ENCODE assay signal across 7 cellular contexts in the genomic region with DNA sequence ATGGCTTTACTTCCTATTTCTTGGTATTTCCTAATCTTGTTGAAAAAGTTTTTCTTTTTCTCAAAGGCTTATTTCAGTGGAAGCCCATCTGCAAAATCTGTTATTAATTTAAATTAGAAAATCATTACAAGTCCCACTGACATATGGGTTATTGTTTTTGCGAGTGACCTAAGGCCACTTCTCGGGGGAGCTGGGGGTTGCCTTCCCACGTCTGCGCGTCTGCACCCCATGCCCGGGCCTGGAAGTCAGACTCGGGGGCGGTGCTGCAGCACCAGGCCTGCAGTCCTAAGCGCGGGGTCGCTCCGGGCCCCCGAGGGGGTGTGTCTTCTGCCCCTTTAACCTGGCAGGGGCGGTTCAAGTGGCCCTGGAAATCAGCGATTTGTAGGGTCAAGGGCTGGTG. TPM values are rescaled to one million over a fixed set of nuclear protein-coding genes. Genes with fewer than 3 reads are reported as not detected.
DNase-seq lines count a peak whose midpoint lies in the region; ATAC-seq and TF ChIP-seq lines count a peak whose summit lies in the region.
"Not testable (repeated sequence)": the region's sequence is repeated elsewhere in the genome, so short reads cannot be mapped to it uniquely, and the experiment has no call there.

No MANE protein-coding gene starts in this region.

- peak overlapping the region; percentile 74; the same call in 1 of the 2 replicates for H3K4me2 ChIP-seq in SK-N-SH

- TF ChIP-seq POLR2A in sigmoid colon (IDR thresholded peaks at IDR 0.05) = not testable (repeated sequence)

- H2AFZ ChIP-seq in SK-N-SH (ENCODE audit: low read depth) = not testable (repeated sequence)

- WGBS in SK-N-SH (ENCODE audit: low lambda C conversion rate) = 3% methylated on average over 5 of the region's 15 CpGs
- WGBS in sigmoid colon, 2 donors = 4 to 7% methylated on average over 8 of the region's 15 CpGs

- not testable (repeated sequence) for H3K9me3 Mint-ChIP-seq in HFFc6; central memory CD8-positive, alpha-beta T cell

- CTCF ChIA-PET in SK-N-SH (lab: Yijun Ruan, JAX) = not testable (repeated sequence)

- intact Hi-C loops in sigmoid colon (cut with DNase I) = not testable (repeated sequence)

- not testable (repeated sequence) for TF ChIP-seq EP300 in SK-N-SH (IDR thresholded peaks at IDR 0.05; ENCODE audit: borderline replicate concordance in 1 of 2, low read depth in 1 of 2, low read length in 1 of 2); sigmoid colon (IDR thresholded peaks at IDR 0.05)

- not testable (repeated sequence) for DNase-seq in HFFc6; SK-N-SH; central memory CD8-positive, alpha-beta T cell (ENCODE audit: low spot score in 2 of 2); sigmoid colon
- peak in 1 of 2 experiments; percentile 4 for DNase-seq in HL-60 (ENCODE audit: low read depth in 1 of 2, low spot score in 1 of 2)

- not testable (repeated sequence) for H3K27ac ChIP-seq in HL-60 (replicated peaks); SK-N-SH (ENCODE audit: low read depth in 2 of 2, low read length in 1 of 2)
- H3K27ac ChIP-seq in sigmoid colon = peak overlapping the region; percentile 79 to 86 (median 84)

- not testable (repeated sequence) for H3K4me1 ChIP-seq in SK-N-SH (ENCODE audit: control insufficient read depth in 1 of 2, insufficient read depth in 2 of 2, low read depth in 1 of 2, low read length in 1 of 2); iPS-15b (ENCODE audit: control insufficient read depth, insufficient read depth, low read length); sigmoid colon

- not testable (repeated sequence) for H3K9me2 ChIP-seq in SK-N-SH

- not testable (repeated sequence) for H3K79me2 ChIP-seq in SK-N-SH (ENCODE audit: insufficient read depth)

- not testable (repeated sequence) for H3K27ac Mint-ChIP-seq in HFFc6; central memory CD8-positive, alpha-beta T cell (ENCODE audit: low read depth)

- not testable (repeated sequence) for H3K9me3 ChIP-seq in SK-N-SH; iPS-15b (ENCODE audit: control insufficient read depth, insufficient read depth, low read length); sigmoid colon

- H3K4me1 Mint-ChIP-seq in HFFc6 (ENCODE audit: low read depth); central memory CD8-positive, alpha-beta T cell: not testable (repeated sequence)

- POLR2A ChIA-PET in SK-N-SH (lab: Yijun Ruan, JAX) = not testable (repeated sequence)

- H3K9ac ChIP-seq in SK-N-SH; iPS-15b (ENCODE audit: low read depth, low read length): not testable (repeated sequence)

- H3K4me3 ChIP-seq in HL-60 (replicated peaks; ENCODE audit: insufficient read depth, low read length) (peak overlapping the region; percentile 60), SK-N-SH (ENCODE audit: low read depth in 2 of 2, low read length in 1 of 2) (peak overlapping the region in 1 of 2 experiments; percentile 54; a peak in 2 of 4 replicates), iPS-15b (ENCODE audit: low read depth, low read length) (peak overlapping the region; percentile 22), sigmoid colon (peak overlapping the region in 3 of 4 donors; percentile 62 to 64 (median 62))

- not testable (repeated sequence) for H4K20me1 ChIP-seq in SK-N-SH (ENCODE audit: insufficient read depth)

- H3K36me3 Mint-ChIP-seq in HFFc6 (ENCODE audit: low read depth); central memory CD8-positive, alpha-beta T cell (ENCODE audit: insufficient read depth): not testable (repeated sequence)

- not testable (repeated sequence) for H3F3A ChIP-seq in SK-N-SH (replicated peaks; ENCODE audit: insufficient read depth)

- H3K4me3 Mint-ChIP-seq in HFFc6 = 0 out of 2 replicates have a peak overlapping the region, but pooled peaks have one; percentile 96
- peak overlapping the region; percentile 84 for H3K4me3 Mint-ChIP-seq in central memory CD8-positive, alpha-beta T cell

- TF ChIP-seq CTCF in HFFc6 (IDR thresholded peaks at IDR 0.05); HL-60 (IDR thresholded peaks at IDR 0.05; ENCODE audit: insufficient read depth, low read length); SK-N-SH (IDR thresholded peaks at IDR 0.05); sigmoid colon (IDR thresholded peaks at IDR 0.05): not testable (repeated sequence)

- not testable (repeated sequence) for H3K27me3 ChIP-seq in HL-60 (ENCODE audit: insufficient read depth, poor library complexity, severe bottlenecking); SK-N-SH (ENCODE audit: insufficient read depth); sigmoid colon
- H3K27me3 ChIP-seq in iPS-15b (ENCODE audit: control insufficient read depth, insufficient read depth, low read length) = peaks cover 13% of the 10 kb centered on the region

- peak; percentile 25 for ATAC-seq in GM18909 (IDR thresholded peaks at IDR 0.05; ENCODE audit: poor library complexity, unreplicated experiment)
- ATAC-seq in central memory CD8-positive, alpha-beta T cell (replicated peaks; ENCODE audit: extremely low read depth, poor library complexity, severe bottlenecking) = not testable (repeated sequence)

- H3K36me3 ChIP-seq in SK-N-SH (replicated peaks in 1 of 2; ENCODE audit: control insufficient read depth in 1 of 2, insufficient read depth in 2 of 2, low read length in 1 of 2); iPS-15b (ENCODE audit: control insufficient read depth, insufficient read depth, low read length); sigmoid colon: not testable (repeated sequence)

- not testable (repeated sequence) for TF ChIP-seq RAD21 in SK-N-SH (IDR thresholded peaks at IDR 0.05; ENCODE audit: low read length)

- not testable (repeated sequence) for H3K27me3 Mint-ChIP-seq in HFFc6 (ENCODE audit: insufficient read depth); central memory CD8-positive, alpha-beta T cell

RNA-seq across cellular contexts. Expression of gene NBPF8, which starts 0.4 kb away (rescaled TPM):
- 1 to 10 TPM; 5.5 to 7.0 (median 6.0) TPM for total RNA-seq in HFFc6 (2021; fragmentation: NEBNext Ultra II Directional; extraction: Animal tissue kit (Norgen Biotek cat#: 25700))
- polyA plus RNA-seq in SK-N-SH (2012; rRNA removed) (13.3 and 18.7 TPM in 2 replicates), sigmoid colon (1 to 10 TPM; 1.2 to 5.6 (median 2.4) TPM)
- polyA plus RNA-seq in SK-N-SH (2012; cell fraction: cytosol; rRNA removed) = 6.4 and 7.3 TPM in 2 replicates
- polyA plus RNA-seq in SK-N-SH (2012; cell fraction: nucleus; rRNA removed) = 52.2 and 91.9 TPM in 2 replicates
- 10 to 100 TPM in 2 of 4 donors, 1 to 10 TPM in 2; 6.4 to 23.8 (median 9.6) TPM for total RNA-seq in sigmoid colon
